ENCODE assay signal across 8 cellular contexts in genomic region chr6:118717106-118717505, GRCh38.
"Had no signal": no experiment of that assay in that cellular context is flagged by ENCODE, and none has a peak within 500 bp of the region (broad histone marks: within the 10 kb centered on the region; RNA-seq: fewer than 3 reads in every experiment).

No MANE protein-coding gene starts in this region.

- H3K4me2 ChIP-seq: GM23338 had no signal

- H2AFZ ChIP-seq: GM23248, GM23338 had no signal

- H3K4me1 Mint-ChIP-seq: GM23338 had no signal

- H3K4me3 ChIP-seq: GM23248, GM23338, HAP-1 had no signal

- H3K36me3 ChIP-seq: HAP-1 had no signal

- H3K9ac ChIP-seq: GM23248 had no signal

- H3K4me1 ChIP-seq: HAP-1 had no signal

- H3K27ac ChIP-seq: GM23248 had no signal

- H3K9me3 Mint-ChIP-seq: GM23338, HFFc6 had no signal

- H3K9me3 ChIP-seq: HAP-1 had no signal

- ATAC-seq: GM23338, HCT116 had no signal

- H3K27ac Mint-ChIP-seq: GM23338, HFFc6 had no signal

- DNase-seq: GM23248, GOT3, H7, HCEC 1CT, HFFc6 had no signal

- H3K4me3 Mint-ChIP-seq: GM23338, HFFc6 had no signal
